In genomic region chr9:131776473-131776872, GRCh38 we compare ENCODE assay signal across 1 cellular context.
TF ChIP-seq lines count a peak whose summit lies in the region.

No MANE protein-coding gene starts in this region.

TF ChIP-seq in H1, 55 proteins besides CTCF, POLR2A, EP300 and RAD21:
- TF ChIP-seq TAF7 (optimal IDR thresholded peaks at IDR 0.05; ENCODE audit: borderline replicate concordance, low read depth, low read length) (no peak), YY1 (IDR thresholded peaks at IDR 0.05; ENCODE audit: low read depth, low read length) (peak; percentile 15; the same call in 1 of the 2 replicates), JUND (IDR thresholded peaks at IDR 0.05; ENCODE audit: low read length) (no peak), SIN3A (conservative IDR thresholded peaks at IDR 0.05 in 1 of 2, IDR thresholded peaks at IDR 0.05 in 1 of 2; ENCODE audit: low read depth in 1 of 2, low read length in 2 of 2) (peak; percentile 81 to 86; a peak in 3 of 4 replicates)
